21 cellular contexts compared by ENCODE assay signal in the genomic region with DNA sequence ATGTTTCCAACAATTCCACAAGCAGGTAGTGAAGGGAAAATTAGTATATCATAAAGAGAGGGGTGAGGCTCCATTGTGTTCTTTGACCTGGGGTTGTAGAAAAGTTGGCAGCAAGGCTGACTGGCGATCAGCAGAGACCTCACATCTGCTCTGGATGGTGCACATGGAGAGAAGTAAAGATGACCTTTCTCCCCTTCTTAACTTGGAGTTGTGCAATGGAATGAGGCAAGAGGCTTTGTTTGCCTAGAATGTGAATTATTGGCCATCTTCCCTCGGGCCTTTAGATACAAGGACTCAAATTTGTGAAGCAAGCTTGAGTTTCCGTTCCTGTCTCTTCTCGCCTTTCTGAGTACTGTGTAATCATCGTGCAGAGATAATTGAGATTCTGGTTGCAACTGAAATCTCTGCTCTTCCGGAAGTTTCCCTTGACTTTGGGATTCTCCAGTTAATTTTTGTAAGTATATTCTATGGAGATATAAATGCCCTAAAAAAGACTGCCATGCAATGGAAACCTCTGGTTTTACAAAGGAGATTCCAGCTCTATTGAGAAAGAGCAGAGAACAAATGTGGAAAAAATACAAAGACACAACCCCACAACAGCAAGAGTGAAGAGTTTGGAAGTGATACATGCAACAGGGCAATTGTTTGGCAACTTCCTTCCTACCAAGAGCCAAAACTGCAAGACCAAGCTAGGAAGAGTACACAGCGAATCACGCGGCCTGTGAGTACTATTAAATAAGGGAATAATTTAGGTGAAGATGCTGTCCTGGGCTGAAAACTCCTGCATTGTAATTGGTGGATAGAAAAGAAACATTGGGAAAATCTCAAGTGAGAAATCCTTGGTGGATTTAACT.
DNase-seq lines count a peak whose midpoint lies in the region; ATAC-seq, FAIRE-seq and TF ChIP-seq lines count a peak whose summit lies in the region.
"Had no signal": no experiment of that assay in that cellular context is flagged by ENCODE, and none has a peak within 500 bp of the region (broad histone marks: within the 10 kb centered on the region; RNA-seq: fewer than 3 reads in every experiment).

No MANE protein-coding gene starts in this region.

- 24% methylated on average over 9 of the region's 9 CpGs for WGBS in right lobe of liver (ENCODE audit: insufficient coverage, low coverage, low lambda C conversion rate, missing lambda C conversion rate)

- intact Hi-C loops in right lobe of liver (cut with DNase I): no loop called here
- intact Hi-C loops in upper lobe of right lung (cut with DNase I): no loop called here

- peak overlapping the region in 1 of 3 donors; percentile 62 for H3K27ac ChIP-seq in right lobe of liver
- peak overlapping the region; percentile 30 for H3K27ac ChIP-seq in upper lobe of right lung
- H3K27ac ChIP-seq: 22Rv1; BLaER1 treated with 17β-estradiol and CSF1 and Interleukin-3, amounts not matched to agents 10 nM and 100 nM; neutrophil; PC-9; sigmoid colon; testis; WERI-Rb-1 had no signal

- ATAC-seq in right lobe of liver (peak; percentile 87 to 95 (median 92)), upper lobe of right lung (peak; percentile 74), HG02884 (IDR thresholded peaks at IDR 0.05; ENCODE audit: unreplicated experiment) (no peak)

- no peaks in the 10 kb centered on the region for H3K27me3 ChIP-seq in bronchial epithelial cell (ENCODE audit: control insufficient read depth, insufficient read depth, low read length)
- H3K27me3 ChIP-seq in right lobe of liver: no peaks in the 10 kb centered on the region
- H3K27me3 ChIP-seq in upper lobe of right lung: no peaks in the 10 kb centered on the region
- H3K27me3 ChIP-seq: BLaER1 treated with 17β-estradiol and CSF1 and Interleukin-3, amounts not matched to agents 10 nM and 100 nM; neutrophil; sigmoid colon; testis had no signal

- no peaks in the 10 kb centered on the region for H3K36me3 ChIP-seq in bronchial epithelial cell (ENCODE audit: control insufficient read depth, insufficient read depth, low read length)
- H3K36me3 ChIP-seq in right lobe of liver: no peaks in the 10 kb centered on the region
- H3K36me3 ChIP-seq in upper lobe of right lung: no peaks in the 10 kb centered on the region
- H3K36me3 ChIP-seq: BLaER1 treated with 17β-estradiol and CSF1 and Interleukin-3, amounts not matched to agents 10 nM and 100 nM; neutrophil; sigmoid colon; WERI-Rb-1 had no signal

- H3K4me3 ChIP-seq in bronchial epithelial cell (ENCODE audit: low read depth, low read length): no peak overlapping the region
- H3K4me3 ChIP-seq in right lobe of liver: peak overlapping the region in 1 of 3 donors; percentile 26
- no peak overlapping the region for H3K4me3 ChIP-seq in upper lobe of right lung
- H3K4me3 ChIP-seq: BLaER1 treated with 17β-estradiol and CSF1 and Interleukin-3, amounts not matched to agents 10 nM and 100 nM; PC-9; sigmoid colon; testis had no signal

- H3K4me1 ChIP-seq in right lobe of liver (peaks cover 0 to 21% (median 11%) of the 10 kb centered on the region in 4 donors), upper lobe of right lung (no peaks in the 10 kb centered on the region)
- H3K4me1 ChIP-seq: sigmoid colon, testis had no signal

- FAIRE-seq in bronchial epithelial cell (lab: Jason Lieb, UNC): peak; percentile 94
- FAIRE-seq: endometrium had no signal

- H3K9me3 ChIP-seq in right lobe of liver (no peaks in the 10 kb centered on the region), upper lobe of right lung (no peaks in the 10 kb centered on the region)
- H3K9me3 ChIP-seq: BLaER1 treated with 17β-estradiol and CSF1 and Interleukin-3, amounts not matched to agents 10 nM and 100 nM; neutrophil; testis had no signal

- TF ChIP-seq POLR2A in right lobe of liver (IDR thresholded peaks at IDR 0.05): no peak

- no peak for TF ChIP-seq CTCF in bronchial epithelial cell (IDR thresholded peaks at IDR 0.05; ENCODE audit: insufficient read depth, low read length, severe bottlenecking)
- TF ChIP-seq CTCF in right lobe of liver (IDR thresholded peaks at IDR 0.05): no peak
- TF ChIP-seq CTCF in upper lobe of right lung (IDR thresholded peaks at IDR 0.05): no peak

- DNase-seq in SIG-M5 treated with dmso at 0.1 percent for 504 hours (lab: John Stamatoyannopoulos, UW; ENCODE audit: unreplicated experiment): peak; percentile 64
- no peak for DNase-seq in SIG-M5 (lab: John Stamatoyannopoulos, UW)
- DNase-seq in bronchial epithelial cell (ENCODE audit: low read depth): peak; percentile 47
- peak; percentile 36 to 78 (median 69) for DNase-seq in right lobe of liver
- DNase-seq in upper lobe of right lung: no peak
- no peak for DNase-seq in DMS53 treated with DMSO at 0.1 percent for 48 hours (lab: John Stamatoyannopoulos, UW; ENCODE audit: unreplicated experiment)
- DNase-seq in SW 1271 (lab: John Stamatoyannopoulos, UW): no peak
- DNase-seq: DMS79; MM.1S; NCI-H2029 treated with DMSO at 0.1 percent for 48 hours; NCI-H524 treated with DMSO at 0.1 percent for 48 hours; PC-9; sigmoid colon; stimulated activated CD4-positive, alpha-beta T cell treated with anti-CD3 and anti-CD28 coated beads, Interleukin-4, amount 100 ng/mL, for 1 hour; testis; WERI-Rb-1 had no signal

Comparison
In these comparisons a context has a peak if more than half of its experiments do, and no peak if none do; other contexts are left out.
1. DNase-seq: peak in SIG-M5 treated with dmso at 0.1 percent for 504 hours (single experiment), bronchial epithelial cell (single experiment) and right lobe of liver (3 of 3); none in SIG-M5 (single experiment), upper lobe of right lung (single experiment), DMS53 treated with DMSO at 0.1 percent for 48 hours (single experiment) and SW 1271 (0 of 2).